ENCODE assay signal across 12 cellular contexts in genomic region chr1:167563579-167564246, GRCh38. TPM values are rescaled to one million over a fixed set of nuclear protein-coding genes. Genes with fewer than 3 reads are reported as not detected.
A peak's percentile ranks its signal among the peaks of the same experiment; 100 is the strongest.
DNase-seq lines count a peak whose midpoint lies in the region; ATAC-seq, FAIRE-seq and TF ChIP-seq lines count a peak whose summit lies in the region.
"Had no signal": no experiment of that assay in that cellular context is flagged by ENCODE, and none has a peak within 500 bp of the region (broad histone marks: within the 10 kb centered on the region; RNA-seq: fewer than 3 reads in every experiment).

No MANE protein-coding gene starts in this region.

- H3K9me3 ChIP-seq in right lobe of liver, result no peaks in the 10 kb centered on the region
- H3K9me3 ChIP-seq in HepG2 (ENCODE audit: low read length), result no peaks in the 10 kb centered on the region
- no peaks in the 10 kb centered on the region for H3K9me3 ChIP-seq in OCI-LY1 (ENCODE audit: low read length)
- no peaks in the 10 kb centered on the region for H3K9me3 ChIP-seq in heart left ventricle
- H3K9me3 ChIP-seq: uterus had no signal

- intact Hi-C loops in right lobe of liver (cut with DNase I), result no loop called here
- intact Hi-C loops in HepG2 (cut with micrococcal nuclease; ENCODE audit: unreplicated experiment), result no loop called here
- intact Hi-C loops in heart left ventricle (cut with DNase I), result no loop called here

- H3K36me3 ChIP-seq in right lobe of liver (no peaks in the 10 kb centered on the region), HepG2 (replicated peaks in 1 of 2; ENCODE audit: control insufficient read depth in 1 of 2, insufficient read depth in 2 of 2, low read length in 2 of 2) (no peaks in the 10 kb centered on the region), OCI-LY1 (ENCODE audit: insufficient read depth, low read length) (no peaks in the 10 kb centered on the region), heart left ventricle (no peaks in the 10 kb centered on the region)
- H3K36me3 ChIP-seq: uterus had no signal

- no peaks in the 10 kb centered on the region for H3F3A ChIP-seq in OCI-LY1 (ENCODE audit: insufficient read depth, low read length)

- POLR2A ChIA-PET in HepG2 (lab: Yijun Ruan, JAX), result no interaction called here

- no peak overlapping the region for H3K4me2 ChIP-seq in HepG2 (ENCODE audit: low read depth, low read length)
- no peak overlapping the region; the same call in 1 of the 2 replicates for H3K4me2 ChIP-seq in OCI-LY1 (ENCODE audit: low read length)

- H3K79me2 ChIP-seq in HepG2 (ENCODE audit: insufficient read depth, low read length), result no peaks in the 10 kb centered on the region
- H3K79me2 ChIP-seq in OCI-LY1 (ENCODE audit: insufficient read depth, low read length), result no peaks in the 10 kb centered on the region

- H4K20me1 ChIP-seq in HepG2 (ENCODE audit: insufficient read depth, low read length) (no peaks in the 10 kb centered on the region), OCI-LY1 (ENCODE audit: insufficient read depth, low read length) (no peaks in the 10 kb centered on the region)

- TF ChIP-seq EP300 in HepG2 (IDR thresholded peaks at IDR 0.05; ENCODE audit: low read depth in 2 of 2, low read length in 2 of 2), result no peak
- no peak for TF ChIP-seq EP300 in HepG2 (CRISPR knock-in tag; IDR thresholded peaks at IDR 0.05; ENCODE audit: borderline replicate concordance)

- CTCF ChIA-PET in HepG2 (lab: Yijun Ruan, JAX; ENCODE audit: low intra/inter-chr PET ratio, low total read pairs), result no interaction called here

- H3K9ac ChIP-seq in HepG2 (ENCODE audit: insufficient read depth, low read depth, low read length), result no peak overlapping the region
- no peak overlapping the region for H3K9ac ChIP-seq in OCI-LY1 (ENCODE audit: low read length)

- no TSS peak for BruUV-seq in HepG2 (replicated peaks; lab: Mats Ljungman, UMichigan)

- H2AFZ ChIP-seq in HepG2 (ENCODE audit: low read length) (no peak overlapping the region), OCI-LY1 (ENCODE audit: low read length) (no peak overlapping the region)

- DNase-seq in right lobe of liver, result no peak
- no peak for DNase-seq in HepG2 (ENCODE audit: low spot score)
- DNase-seq in heart left ventricle, result peak in 3 of 5 donors; percentile 35 to 56 (median 39)
- DNase-seq in NCI-H1694 treated with DMSO at 0.1 percent for 48 hours (lab: John Stamatoyannopoulos, UW), result no peak
- DNase-seq in Kasumi-1 (lab: John Stamatoyannopoulos, UW), result no peak
- DNase-seq: AML-193, H7, uterus had no signal

- TF ChIP-seq RAD21 in HepG2 (CRISPR knock-in tag; IDR thresholded peaks at IDR 0.05), result no peak

- no peaks in the 10 kb centered on the region for H3K9me2 ChIP-seq in OCI-LY1 (ENCODE audit: low read depth, low read length)

- H3K4me3 ChIP-seq in right lobe of liver (no peak overlapping the region), HepG2 (replicated peaks in 1 of 3; ENCODE audit: insufficient read depth in 1 of 3, low read depth in 2 of 3, low read length in 3 of 3) (no peak overlapping the region), OCI-LY1 (ENCODE audit: low read depth, low read length, poor library complexity, severe bottlenecking) (no peak overlapping the region), heart left ventricle (no peak overlapping the region)
- H3K4me3 ChIP-seq: uterus had no signal

- TF ChIP-seq CTCF in right lobe of liver (IDR thresholded peaks at IDR 0.05), result no peak
- TF ChIP-seq CTCF in HepG2 (CRISPR knock-in tag; IDR thresholded peaks at IDR 0.05), result no peak
- no peak for TF ChIP-seq CTCF in OCI-LY1 (IDR thresholded peaks at IDR 0.05; ENCODE audit: low read length)
- no peak for TF ChIP-seq CTCF in heart left ventricle (IDR thresholded peaks at IDR 0.05)

- no peaks in the 10 kb centered on the region for H3K27me3 ChIP-seq in right lobe of liver
- peaks cover 0 to 25% of the 10 kb centered on the region in 2 experiments; a peak in 1 of 5 replicates for H3K27me3 ChIP-seq in HepG2 (ENCODE audit: control insufficient read depth in 1 of 2, insufficient read depth in 2 of 2, low read length in 2 of 2)
- no peaks in the 10 kb centered on the region for H3K27me3 ChIP-seq in OCI-LY1 (ENCODE audit: insufficient read depth, low read length)
- H3K27me3 ChIP-seq in heart left ventricle, result no peaks in the 10 kb centered on the region
- H3K27me3 ChIP-seq: uterus had no signal

- no peak overlapping the region for H3K27ac ChIP-seq in right lobe of liver
- no peak overlapping the region for H3K27ac ChIP-seq in HepG2 (ENCODE audit: extremely low read length, insufficient read depth, low read length)
- H3K27ac ChIP-seq in OCI-LY1 (ENCODE audit: low read depth, low read length, poor library complexity, severe bottlenecking), result peak overlapping the region; percentile 20
- H3K27ac ChIP-seq in heart left ventricle, result peak overlapping the region in 1 of 12 donors; percentile 77
- H3K27ac ChIP-seq: uterus had no signal

- in situ Hi-C loops in HepG2 (cut with HindIII; ENCODE audit: extremely low pct_ligation_motif_present, low pct_unique_long_range_greater_than_20kb), result no loop called here

- TF ChIP-seq POLR2A in right lobe of liver (IDR thresholded peaks at IDR 0.05) (no peak), HepG2 (IDR thresholded peaks at IDR 0.05; ENCODE audit: insufficient read depth in 1 of 2, low read depth in 2 of 2, low read length in 2 of 2) (no peak), heart left ventricle (IDR thresholded peaks at IDR 0.05) (no peak)

- WGBS in right lobe of liver (ENCODE audit: insufficient coverage, low coverage, low lambda C conversion rate, missing lambda C conversion rate), result 58% methylated on average over 7 of the region's 7 CpGs
- WGBS in HepG2 (ENCODE audit: low lambda C conversion rate), result 26% methylated on average over 7 of the region's 7 CpGs
- 66 to 75% (median 70%) methylated on average over 7 of the region's 7 CpGs for WGBS in heart left ventricle, 4 donors

- peak; percentile 46 to 76 (median 72) for ATAC-seq in right lobe of liver
- ATAC-seq in HepG2, result no peak
- ATAC-seq in heart left ventricle, result peak; percentile 46 to 87 (median 68)
- ATAC-seq in GM18858 (IDR thresholded peaks at IDR 0.05; ENCODE audit: unreplicated experiment), result no peak
- ATAC-seq in HG03521 (IDR thresholded peaks at IDR 0.05; ENCODE audit: unreplicated experiment), result no peak
- ATAC-seq: Panc1 had no signal

- FAIRE-seq in HepG2 (lab: Jason Lieb, UNC), result no peak

- H3K4me1 ChIP-seq in right lobe of liver (no peaks in the 10 kb centered on the region), HepG2 (ENCODE audit: insufficient read depth, low read length) (no peaks in the 10 kb centered on the region), OCI-LY1 (ENCODE audit: insufficient read depth, low read length, severe bottlenecking) (peaks cover 56% of the 10 kb centered on the region), heart left ventricle (peaks cover 0 to 52% (median 16%) of the 10 kb centered on the region in 12 donors)
- H3K4me1 ChIP-seq: uterus had no signal

RNA-seq across cellular contexts. Expression of gene CREG1, which starts 10.2 kb away (rescaled TPM):
- total RNA-seq in right lobe of liver (100 to 1,000 TPM in 5 of 6 experiments, 10 to 100 TPM in 1; 95.8 to 230 (median 171) TPM), HepG2 (2016; rRNA removed; fragmentation: Illumina TruSeq; extraction: Trizol) (19.1 and 31.3 TPM in 2 replicates), heart left ventricle (100 to 1,000 TPM in 3 of 9 donors, 10 to 100 TPM in 6; 64.1 to 176 (median 91.1) TPM)
- 6.3 and 7.1 TPM in 2 replicates for total RNA-seq in HepG2 (2016; cell fraction: cytosol; rRNA removed; fragmentation: Illumina TruSeq; extraction: Trizol; ENCODE audit: low read depth)
- total RNA-seq in HepG2 (2016; cell fraction: insoluble cytoplasmic fraction; rRNA removed; fragmentation: Illumina TruSeq; extraction: Trizol), result 20.2 and 31.0 TPM in 2 replicates
- total RNA-seq in HepG2 (2016; cell fraction: membrane; rRNA removed; fragmentation: Illumina TruSeq; extraction: Trizol), result 17.5 and 18.6 TPM in 2 replicates
- total RNA-seq in HepG2 (2016; cell fraction: nucleus; rRNA removed; fragmentation: Illumina TruSeq; extraction: Trizol), result 27.1 and 29.2 TPM in 2 replicates
- polyA plus RNA-seq in HepG2 (2011; rRNA removed) (26.9 and 33.5 TPM in 2 replicates), heart left ventricle (10 to 100 TPM; 31.3 to 39.1 TPM)
- 20.8 and 24.3 TPM in 2 replicates for polyA plus RNA-seq in HepG2 (2011; cell fraction: cytosol; rRNA removed)
- 9.6 and 10.2 TPM in 2 replicates for polyA plus RNA-seq in HepG2 (2011; cell fraction: nucleus; rRNA removed)
- polyA plus RNA-seq in HepG2 (2012), result 14.5 and 19.5 TPM in 2 replicates
- polyA plus RNA-seq in HepG2 (2016; cell fraction: cytosol; fragmentation: Illumina TruSeq; extraction: Trizol; ENCODE audit: low read depth), result 8.7 and 10.1 TPM in 2 replicates
- polyA plus RNA-seq in HepG2 (2016; cell fraction: insoluble cytoplasmic fraction; fragmentation: Illumina TruSeq; extraction: Trizol; ENCODE audit: low read depth), result 22.2 and 23.8 TPM in 2 replicates
- 17.6 and 19.0 TPM in 2 replicates for polyA plus RNA-seq in HepG2 (2016; cell fraction: membrane; fragmentation: Illumina TruSeq; extraction: Trizol; ENCODE audit: low read depth)
- polyA plus RNA-seq in HepG2 (2016; cell fraction: nucleus; fragmentation: Illumina TruSeq; extraction: Trizol; ENCODE audit: insufficient read depth, low read depth), result 45.6 and 48.0 TPM in 2 replicates
- polyA minus RNA-seq in HepG2 (2011; rRNA and poly(A)+ RNA removed; ENCODE audit: low replicate concordance), result 8.0 and 38.3 TPM in 2 replicates
- 12.8 and 13.4 TPM in 2 replicates for polyA minus RNA-seq in HepG2 (2011; cell fraction: cytosol; rRNA and poly(A)+ RNA removed)
- 7.5 and 7.6 TPM in 2 replicates for polyA minus RNA-seq in HepG2 (2011; cell fraction: nucleus; rRNA and poly(A)+ RNA removed)

RNA-seq across cellular contexts. Expression of gene CD247, which starts 45.4 kb away (rescaled TPM):
- 1 to 10 TPM in 2 of 6 experiments, under 1 TPM in 4; 0.48 to 2.2 (median 0.71) TPM for total RNA-seq in right lobe of liver
- total RNA-seq in HepG2 (2016; rRNA removed; fragmentation: Illumina TruSeq; extraction: Trizol), result 0.20 and 0.25 TPM in 2 replicates
- total RNA-seq in HepG2 (2016; cell fraction: cytosol; rRNA removed; fragmentation: Illumina TruSeq; extraction: Trizol; ENCODE audit: low read depth), result not detected in 2 replicates
- total RNA-seq in HepG2 (2016; cell fraction: insoluble cytoplasmic fraction; rRNA removed; fragmentation: Illumina TruSeq; extraction: Trizol), result not detected in 2 replicates
- 0.38 and 0.43 TPM in 2 replicates for total RNA-seq in HepG2 (2016; cell fraction: membrane; rRNA removed; fragmentation: Illumina TruSeq; extraction: Trizol)
- total RNA-seq in HepG2 (2016; cell fraction: nucleus; rRNA removed; fragmentation: Illumina TruSeq; extraction: Trizol), result not detected in 2 replicates
- polyA plus RNA-seq in HepG2 (2011; rRNA removed), result not detected in 2 replicates
- 0.03 TPM in 1 of 2 replicates, not detected in the other for polyA plus RNA-seq in HepG2 (2011; cell fraction: cytosol; rRNA removed)
- polyA plus RNA-seq in HepG2 (2011; cell fraction: nucleus; rRNA removed), result not detected in 2 replicates
- not detected in 2 replicates for polyA plus RNA-seq in HepG2 (2012)
- polyA plus RNA-seq in HepG2 (2016; cell fraction: cytosol; fragmentation: Illumina TruSeq; extraction: Trizol; ENCODE audit: low read depth), result not detected in 2 replicates
- 0.22 TPM in 1 of 2 replicates, not detected in the other for polyA plus RNA-seq in HepG2 (2016; cell fraction: insoluble cytoplasmic fraction; fragmentation: Illumina TruSeq; extraction: Trizol; ENCODE audit: low read depth)
- 0.16 and 0.26 TPM in 2 replicates for polyA plus RNA-seq in HepG2 (2016; cell fraction: membrane; fragmentation: Illumina TruSeq; extraction: Trizol; ENCODE audit: low read depth)
- not detected in 2 replicates for polyA plus RNA-seq in HepG2 (2016; cell fraction: nucleus; fragmentation: Illumina TruSeq; extraction: Trizol; ENCODE audit: insufficient read depth, low read depth)
- polyA minus RNA-seq in HepG2 (2011; rRNA and poly(A)+ RNA removed; ENCODE audit: low replicate concordance), result not detected in 2 replicates
- polyA minus RNA-seq in HepG2 (2011; cell fraction: cytosol; rRNA and poly(A)+ RNA removed), result not detected in 2 replicates
- not detected in 2 replicates for polyA minus RNA-seq in HepG2 (2011; cell fraction: nucleus; rRNA and poly(A)+ RNA removed)
- 1 to 10 TPM in 3 of 9 donors, under 1 TPM in 5, not detected in 1; 0.19 to 7.6 (median 0.60) TPM for total RNA-seq in heart left ventricle
- polyA plus RNA-seq in heart left ventricle, result under 1 TPM; 0.22 to 0.42 TPM

Comparison
In these comparisons a context has a peak if more than half of its experiments do, and no peak if none do; other contexts are left out.
1. ATAC-seq: peak in right lobe of liver (4 of 4) and heart left ventricle (4 of 4); none in HepG2 (single experiment), GM18858 (single experiment) and HG03521 (single experiment).
2. DNase-seq: peak in heart left ventricle (3 of 5); none in right lobe of liver (0 of 3), HepG2 (single experiment), NCI-H1694 treated with DMSO at 0.1 percent for 48 hours (single experiment) and Kasumi-1 (0 of 2).